ENCODE assay signal across 9 cellular contexts in the genomic region with DNA sequence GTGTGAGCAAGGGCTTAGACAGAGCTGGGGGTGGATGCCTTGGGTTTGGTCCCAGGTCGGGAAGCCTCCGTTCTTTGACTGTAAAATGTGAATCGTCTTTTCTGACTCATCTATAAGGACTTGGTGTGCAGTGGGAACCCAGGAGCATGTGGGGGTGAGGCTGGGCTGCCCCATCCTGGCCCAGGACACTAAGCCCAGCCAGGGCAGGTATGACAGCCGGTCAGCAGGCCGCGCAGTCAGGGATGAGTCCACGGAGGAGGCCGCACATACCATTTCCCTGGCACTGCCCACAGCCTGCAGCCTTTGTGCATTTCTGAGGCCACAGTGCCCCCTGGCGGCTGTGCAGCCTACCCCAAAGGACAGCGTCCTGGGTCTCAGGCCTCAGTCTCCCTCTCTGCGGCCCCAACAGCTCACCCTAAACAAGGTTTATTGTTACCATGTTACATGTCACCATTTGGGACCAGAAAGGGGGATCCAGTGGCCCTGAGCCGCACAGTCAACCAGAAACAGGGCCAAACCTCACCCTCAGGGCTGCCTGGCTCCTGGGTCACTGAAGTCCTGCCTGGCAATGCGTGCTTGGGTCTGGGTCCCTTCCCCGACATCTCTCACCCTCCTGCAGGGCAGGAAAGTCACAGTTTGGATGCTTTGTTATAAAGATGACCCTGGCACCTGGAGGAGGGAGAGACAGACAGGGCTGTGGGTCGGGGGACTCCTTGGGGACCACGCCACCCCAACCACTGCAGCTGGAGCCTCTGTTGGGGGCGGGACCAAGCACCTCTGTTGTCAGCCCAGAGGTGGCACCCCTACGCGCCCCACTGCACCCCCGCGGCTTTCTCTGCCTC. TPM values are rescaled to one million over a fixed set of nuclear protein-coding genes. Genes with fewer than 3 reads are reported as not detected.
A peak's percentile ranks its signal among the peaks of the same experiment; 100 is the strongest.
DNase-seq lines count a peak whose midpoint lies in the region; ATAC-seq and TF ChIP-seq lines count a peak whose summit lies in the region.
"Had no signal": no experiment of that assay in that cellular context is flagged by ENCODE, and none has a peak within 500 bp of the region (broad histone marks: within the 10 kb centered on the region; RNA-seq: fewer than 3 reads in every experiment).

No MANE protein-coding gene starts in this region.

- POLR2A ChIA-PET in Caco-2 (lab: Charles Lee): no interaction called here

- BruUV-seq in Caco-2 (replicated peaks; lab: Mats Ljungman, UMichigan): no TSS peak

- H3K27me3 ChIP-seq in Caco-2 (replicated peaks; ENCODE audit: control insufficient read depth, insufficient read depth, low read length): no peaks in the 10 kb centered on the region

- H3K4me1 Mint-ChIP-seq in Caco-2 (ENCODE audit: low read depth, unreplicated experiment) (peaks cover 5% of the 10 kb centered on the region), neural crest cell (peaks cover 8% of the 10 kb centered on the region)
- H3K4me1 Mint-ChIP-seq in stimulated activated naive CD8-positive, alpha-beta T cell treated with anti-CD3 and anti-CD28 coated beads, Interleukin-15, amount 100 ng/mL, for 72 hours: no peaks in the 10 kb centered on the region

- H3K27me3 Mint-ChIP-seq in Caco-2 (ENCODE audit: insufficient read depth, unreplicated experiment) (no peaks in the 10 kb centered on the region), neural crest cell (ENCODE audit: low read depth) (peaks cover 7% of the 10 kb centered on the region)
- no peaks in the 10 kb centered on the region for H3K27me3 Mint-ChIP-seq in stimulated activated naive CD8-positive, alpha-beta T cell treated with anti-CD3 and anti-CD28 coated beads, Interleukin-15, amount 100 ng/mL, for 72 hours

- intact Hi-C loops in Caco-2 (cut with micrococcal nuclease; ENCODE audit: unreplicated experiment): loop anchor here (1.0 to 5.0 kb wide), 3 partner anchors 455 to 729 kb away; a partner anchor contains a TSS

- peaks cover 10% of the 10 kb centered on the region for H3K4me1 ChIP-seq in Caco-2

- CTCF ChIA-PET in Caco-2 (lab: Charles Lee): interaction anchor here (0.8 kb wide), 1 partner anchor 92 kb away, joined by 3 read pairs; no protein-coding TSS in a partner anchor

- H3K4me3 Mint-ChIP-seq in Caco-2 (ENCODE audit: unreplicated experiment) (no peak overlapping the region), neural crest cell (no peak overlapping the region)
- H3K4me3 Mint-ChIP-seq in stimulated activated naive CD8-positive, alpha-beta T cell treated with anti-CD3 and anti-CD28 coated beads, Interleukin-15, amount 100 ng/mL, for 72 hours: no peak overlapping the region
- H3K4me3 Mint-ChIP-seq: T-helper 1 cell treated with Interleukin-12 subunit alpha and Interleukin-12 subunit beta and Interleukin-4 antibody, amounts not matched to agents 30 μg/mL and 1 μg/mL, for 36 hours had no signal

- H3K36me3 ChIP-seq in Caco-2 (ENCODE audit: control insufficient read depth, insufficient read depth, low read length): no peaks in the 10 kb centered on the region

- peak; percentile 54 for ATAC-seq in HG02588 (IDR thresholded peaks at IDR 0.05; ENCODE audit: unreplicated experiment)
- ATAC-seq in stimulated activated naive CD8-positive, alpha-beta T cell treated with anti-CD3 and anti-CD28 coated beads, Interleukin-15, amount 100 ng/mL, for 72 hours: peak; percentile 84

- peak; percentile 70 to 83 for DNase-seq in Caco-2
- DNase-seq in activated T-helper 1 cell treated with Interleukin-2 at 50 U/mL for 16 hours (ENCODE audit: low read depth): peak; percentile 56
- DNase-seq in fibroblast of mammary gland (ENCODE audit: low read depth): peak; percentile 81
- peak; percentile 85 for DNase-seq in neural crest cell (ENCODE audit: low read depth, low spot score)
- peak; percentile 69 to 72 for DNase-seq in stimulated activated naive CD8-positive, alpha-beta T cell treated with anti-CD3 and anti-CD28 coated beads, Interleukin-15, amount 100 ng/mL, for 72 hours
- DNase-seq in NCI-H524 treated with DMSO at 0.1 percent for 48 hours (lab: John Stamatoyannopoulos, UW): no peak

- H3K27ac Mint-ChIP-seq in Caco-2 (ENCODE audit: unreplicated experiment): peak overlapping the region; percentile 42
- no peak overlapping the region for H3K27ac Mint-ChIP-seq in neural crest cell (ENCODE audit: unreplicated experiment)
- H3K27ac Mint-ChIP-seq in stimulated activated naive CD8-positive, alpha-beta T cell treated with anti-CD3 and anti-CD28 coated beads, Interleukin-15, amount 100 ng/mL, for 72 hours: peak overlapping the region in 1 of 2 donors; percentile 15
- H3K27ac Mint-ChIP-seq: T-helper 1 cell treated with Interleukin-12 subunit alpha and Interleukin-12 subunit beta and Interleukin-4 antibody, amounts not matched to agents 30 μg/mL and 1 μg/mL, for 36 hours had no signal

- H3K9me3 Mint-ChIP-seq in Caco-2 (ENCODE audit: unreplicated experiment) (no peaks in the 10 kb centered on the region), neural crest cell (no peaks in the 10 kb centered on the region)
- H3K9me3 Mint-ChIP-seq in stimulated activated naive CD8-positive, alpha-beta T cell treated with anti-CD3 and anti-CD28 coated beads, Interleukin-15, amount 100 ng/mL, for 72 hours: no peaks in the 10 kb centered on the region
- H3K9me3 Mint-ChIP-seq: T-helper 1 cell treated with Interleukin-12 subunit alpha and Interleukin-12 subunit beta and Interleukin-4 antibody, amounts not matched to agents 30 μg/mL and 1 μg/mL, for 36 hours had no signal

- H3K4me3 ChIP-seq in Caco-2 (ENCODE audit: low read depth, low read length) (no peak overlapping the region), fibroblast of mammary gland (ENCODE audit: control insufficient read depth, low read depth, low read length) (no peak overlapping the region)

- H3K9me3 ChIP-seq in Caco-2: no peaks in the 10 kb centered on the region

- H3K36me3 Mint-ChIP-seq in Caco-2 (ENCODE audit: insufficient read depth, unreplicated experiment) (peaks cover 6% of the 10 kb centered on the region), neural crest cell (ENCODE audit: low read depth) (no peaks in the 10 kb centered on the region)

- TF ChIP-seq CTCF in Caco-2 (IDR thresholded peaks at IDR 0.05; ENCODE audit: insufficient read depth in 1 of 2, low read depth in 1 of 2, low read length in 1 of 2, severe bottlenecking in 1 of 2, unreplicated experiment in 1 of 2): peak; percentile 78 to 96
- peak; percentile 84 for TF ChIP-seq CTCF in fibroblast of mammary gland (conservative IDR thresholded peaks at IDR 0.05; ENCODE audit: control insufficient read depth, insufficient read depth, low read depth, low read length)
- TF ChIP-seq CTCF in neural crest cell (conservative IDR thresholded peaks at IDR 0.05): peak; percentile 97

TF ChIP-seq in PFSK-1, 5 proteins besides CTCF, POLR2A, EP300 and RAD21:
- TF ChIP-seq TAF1 (IDR thresholded peaks at IDR 0.05; ENCODE audit: borderline replicate concordance, insufficient read depth, low read length) (no peak), FOXP2 (optimal IDR thresholded peaks at IDR 0.05; ENCODE audit: borderline replicate concordance, extremely low read depth, extremely low read length, insufficient read depth) (peak; percentile 70)

RNA-seq across cellular contexts. Expression of a gene that starts 14.4 kb away (rescaled TPM):
- total RNA-seq in Caco-2 (2022): 8.1 and 10.6 TPM in 2 replicates
- polyA plus RNA-seq in PFSK-1 (2012; ENCODE audit: insufficient read length, low read depth): 71.6 TPM
- total RNA-seq in neural crest cell: 13.3 and 16.4 TPM in 2 replicates
